22 cellular contexts compared by ENCODE assay signal in genomic region chr3:127419140-127419539, GRCh38.
"Had no signal": no experiment of that assay in that cellular context is flagged by ENCODE, and none has a peak within 500 bp of the region (broad histone marks: within the 10 kb centered on the region; RNA-seq: fewer than 3 reads in every experiment).

No MANE protein-coding gene starts in this region.

- H3K9me3 Mint-ChIP-seq: activated naive CD4-positive, alpha-beta T cell treated with anti-CD3 and anti-CD28 coated beads for 36 hours; activated naive CD8-positive, alpha-beta T cell treated with anti-CD3 and anti-CD28 coated beads, Interleukin-2, amount 50 U/mL, for 24 hours; activated T-helper 2 cell treated with anti-CD3 and anti-CD28 coated beads, Interferon-gamma antibody, Interleukin-2, Interleukin-4, amounts not matched to agents 10 μg/mL and 5 μg/mL and 100 μg/mL, durations not matched to agents 14 hours and 24 hours and 36 hours; dendritic cell treated with granulocyte-macrophage colony-stimulating factor and Interleukin-4, amounts not matched to agents 40 ng/mL and 50 ng/mL, for 4 days; effector memory CD8-positive, alpha-beta T cell; stimulated activated naive CD8-positive, alpha-beta T cell treated with anti-CD3 and anti-CD28 coated beads, Interleukin-15, amount 100 ng/mL, for 72 hours had no signal

- H3K36me3 Mint-ChIP-seq: activated CD8-positive, alpha-beta memory T cell treated with anti-CD3 and anti-CD28 coated beads, Interleukin-2, amount 10 ng/mL, durations not matched to agents 7 days and 5 days; naive thymus-derived CD8-positive, alpha-beta T cell had no signal

- ATAC-seq: activated CD8-positive, alpha-beta memory T cell treated with anti-CD3 and anti-CD28 coated beads, Interleukin-2, amount 10 ng/mL, durations not matched to agents 7 days and 5 days; activated naive CD8-positive, alpha-beta T cell treated with anti-CD3 and anti-CD28 coated beads, Interleukin-2, amount 50 U/mL, for 24 hours; effector memory CD8-positive, alpha-beta T cell; gastrocnemius medialis; heart left ventricle; left lobe of liver; mucosa of descending colon; naive thymus-derived CD8-positive, alpha-beta T cell; psoas muscle; sciatic nerve had no signal

- DNase-seq: activated CD4-positive, alpha-beta T cell treated with anti-CD3 and anti-CD28 coated beads for 1 hour; activated CD4-positive, alpha-beta T cell treated with anti-CD3 and anti-CD28 coated beads, Interleukin-2, amount 50 U/mL, for 48 hours; activated naive CD4-positive, alpha-beta T cell treated with anti-CD3 and anti-CD28 coated beads for 36 hours; activated naive CD8-positive, alpha-beta T cell treated with anti-CD3 and anti-CD28 coated beads, Interleukin-2, amount 50 U/mL, for 24 hours; activated T-cell treated with anti-CD3 and anti-CD28 coated beads, Interleukin-2, amount 50 U/mL, for 1 hour; aorta; cerebellar nuclear complex; effector memory CD8-positive, alpha-beta T cell; gastrocnemius medialis; mammary epithelial cell; mucosa of descending colon; naive thymus-derived CD8-positive, alpha-beta T cell; psoas muscle; stimulated activated CD4-positive, alpha-beta T cell treated with anti-CD3 and anti-CD28 coated beads, Interleukin-1b, Interleukin-23, amount 100 ng/mL, for 48 hours; stimulated activated naive CD8-positive, alpha-beta T cell treated with anti-CD3 and anti-CD28 coated beads, Interleukin-15, amount 100 ng/mL, for 72 hours; upper lobe of left lung had no signal

- H3K4me3 Mint-ChIP-seq: activated CD8-positive, alpha-beta memory T cell treated with anti-CD3 and anti-CD28 coated beads, Interleukin-2, amount 10 ng/mL, durations not matched to agents 7 days and 5 days; activated naive CD4-positive, alpha-beta T cell treated with anti-CD3 and anti-CD28 coated beads for 36 hours; activated naive CD8-positive, alpha-beta T cell treated with anti-CD3 and anti-CD28 coated beads, Interleukin-2, amount 50 U/mL, for 24 hours; dendritic cell treated with granulocyte-macrophage colony-stimulating factor and Interleukin-4, amounts not matched to agents 40 ng/mL and 50 ng/mL, for 4 days; effector memory CD8-positive, alpha-beta T cell; naive thymus-derived CD8-positive, alpha-beta T cell had no signal

- H3K4me1 Mint-ChIP-seq: activated CD8-positive, alpha-beta memory T cell treated with anti-CD3 and anti-CD28 coated beads, Interleukin-2, amount 10 ng/mL, durations not matched to agents 7 days and 5 days; activated naive CD8-positive, alpha-beta T cell treated with anti-CD3 and anti-CD28 coated beads, Interleukin-2, amount 50 U/mL, for 24 hours; naive thymus-derived CD8-positive, alpha-beta T cell had no signal

- H3K27ac Mint-ChIP-seq: activated CD8-positive, alpha-beta memory T cell treated with anti-CD3 and anti-CD28 coated beads, Interleukin-2, amount 10 ng/mL, durations not matched to agents 7 days and 5 days; activated naive CD4-positive, alpha-beta T cell treated with anti-CD3 and anti-CD28 coated beads for 36 hours; activated naive CD8-positive, alpha-beta T cell treated with anti-CD3 and anti-CD28 coated beads, Interleukin-2, amount 50 U/mL, for 24 hours; activated T-helper 2 cell treated with anti-CD3 and anti-CD28 coated beads, Interferon-gamma antibody, Interleukin-2, Interleukin-4, amounts not matched to agents 10 μg/mL and 5 μg/mL and 100 μg/mL, durations not matched to agents 14 hours and 24 hours and 36 hours; dendritic cell treated with granulocyte-macrophage colony-stimulating factor and Interleukin-4, amounts not matched to agents 40 ng/mL and 50 ng/mL, for 4 days; effector memory CD8-positive, alpha-beta T cell had no signal
